13 cellular contexts compared by ENCODE assay signal in the genomic region with DNA sequence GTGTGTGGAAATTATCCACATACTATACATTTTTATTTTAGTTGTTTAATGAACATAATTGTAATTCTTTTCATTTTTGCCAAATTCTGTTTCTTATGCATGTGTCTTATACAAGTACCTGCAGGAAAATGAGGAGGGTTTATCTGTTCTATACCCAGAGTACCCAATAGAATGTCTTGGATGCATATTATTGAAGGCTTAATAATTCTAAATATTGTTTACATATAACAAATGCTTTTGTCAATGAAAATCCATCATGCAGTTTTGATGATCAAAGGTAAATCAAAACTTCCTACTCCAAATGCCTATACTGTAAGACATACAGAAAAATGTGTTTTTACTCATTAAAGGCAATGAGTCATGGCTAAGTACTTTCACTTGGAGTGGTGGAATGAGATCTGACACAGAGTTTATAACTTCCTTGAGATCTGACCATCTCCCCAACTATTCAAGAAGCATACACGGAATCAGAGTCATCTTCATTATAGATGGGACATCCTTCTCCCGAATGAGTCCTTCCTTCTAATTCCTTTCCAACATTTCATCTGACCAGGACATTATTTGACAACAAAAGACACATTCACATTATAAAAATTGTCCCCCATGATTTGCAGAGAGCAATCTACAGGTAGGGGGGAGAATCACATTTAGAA. TPM values are rescaled to one million over a fixed set of nuclear protein-coding genes. Genes with fewer than 3 reads are reported as not detected.
"Had no signal": no experiment of that assay in that cellular context is flagged by ENCODE, and none has a peak within 500 bp of the region (broad histone marks: within the 10 kb centered on the region; RNA-seq: fewer than 3 reads in every experiment).

No MANE protein-coding gene starts in this region.

RNA-seq across cellular contexts. Expression of gene KRTAP4-9, which starts 0.7 kb away (rescaled TPM):
- total RNA-seq: activated CD4-positive, alpha-beta memory T cell treated with anti-CD3 and anti-CD28 coated beads for 36 hours; activated naive CD8-positive, alpha-beta T cell treated with anti-CD3 and anti-CD28 coated beads for 36 hours; activated T-cell treated with anti-CD3 and anti-CD28 coated beads, Interleukin-2, amount 50 U/mL, for 4 hours; cardiac septum; heart left ventricle; mesothelial cell of epicardium; myocyte; neural crest cell; pancreas; stomach; urinary bladder had no signal
- polyA plus RNA-seq: heart left ventricle, pancreas, stomach, thymus, urinary bladder had no signal

RNA-seq across cellular contexts. Expression of gene KRTAP4-16, which starts 2.5 kb away (rescaled TPM):
- total RNA-seq: activated CD4-positive, alpha-beta memory T cell treated with anti-CD3 and anti-CD28 coated beads for 36 hours; activated naive CD8-positive, alpha-beta T cell treated with anti-CD3 and anti-CD28 coated beads for 36 hours; activated T-cell treated with anti-CD3 and anti-CD28 coated beads, Interleukin-2, amount 50 U/mL, for 4 hours; cardiac septum; heart left ventricle; lower leg skin; mesothelial cell of epicardium; myocyte; neural crest cell; pancreas; stomach; urinary bladder had no signal
- polyA plus RNA-seq: heart left ventricle, pancreas, stomach, thymus, urinary bladder had no signal

RNA-seq across cellular contexts. Expression of gene KRTAP4-8, which starts 6.6 kb away (rescaled TPM):
- total RNA-seq: activated CD4-positive, alpha-beta memory T cell treated with anti-CD3 and anti-CD28 coated beads for 36 hours; activated naive CD8-positive, alpha-beta T cell treated with anti-CD3 and anti-CD28 coated beads for 36 hours; activated T-cell treated with anti-CD3 and anti-CD28 coated beads, Interleukin-2, amount 50 U/mL, for 4 hours; cardiac septum; heart left ventricle; mesothelial cell of epicardium; myocyte; neural crest cell; pancreas; stomach; urinary bladder had no signal
- polyA plus RNA-seq: heart left ventricle, pancreas, stomach, urinary bladder had no signal

RNA-seq across cellular contexts. Expression of gene KRTAP4-11, which starts 13.7 kb away (rescaled TPM):
- total RNA-seq: activated CD4-positive, alpha-beta memory T cell treated with anti-CD3 and anti-CD28 coated beads for 36 hours; activated naive CD8-positive, alpha-beta T cell treated with anti-CD3 and anti-CD28 coated beads for 36 hours; activated T-cell treated with anti-CD3 and anti-CD28 coated beads, Interleukin-2, amount 50 U/mL, for 4 hours; cardiac septum; heart left ventricle; mesothelial cell of epicardium; myocyte; neural crest cell; pancreas; stomach; urinary bladder had no signal
- polyA plus RNA-seq: heart left ventricle, pancreas, stomach, thymus, urinary bladder had no signal

RNA-seq across cellular contexts. Expression of gene KRTAP4-12, which starts 19.5 kb away (rescaled TPM):
- total RNA-seq: activated CD4-positive, alpha-beta memory T cell treated with anti-CD3 and anti-CD28 coated beads for 36 hours; activated naive CD8-positive, alpha-beta T cell treated with anti-CD3 and anti-CD28 coated beads for 36 hours; activated T-cell treated with anti-CD3 and anti-CD28 coated beads, Interleukin-2, amount 50 U/mL, for 4 hours; cardiac septum; heart left ventricle; mesothelial cell of epicardium; myocyte; neural crest cell; pancreas; stomach; urinary bladder had no signal
- polyA plus RNA-seq: heart left ventricle, pancreas, stomach, thymus, urinary bladder had no signal
